ENCODE assay signal across 26 cellular contexts in the genomic region with DNA sequence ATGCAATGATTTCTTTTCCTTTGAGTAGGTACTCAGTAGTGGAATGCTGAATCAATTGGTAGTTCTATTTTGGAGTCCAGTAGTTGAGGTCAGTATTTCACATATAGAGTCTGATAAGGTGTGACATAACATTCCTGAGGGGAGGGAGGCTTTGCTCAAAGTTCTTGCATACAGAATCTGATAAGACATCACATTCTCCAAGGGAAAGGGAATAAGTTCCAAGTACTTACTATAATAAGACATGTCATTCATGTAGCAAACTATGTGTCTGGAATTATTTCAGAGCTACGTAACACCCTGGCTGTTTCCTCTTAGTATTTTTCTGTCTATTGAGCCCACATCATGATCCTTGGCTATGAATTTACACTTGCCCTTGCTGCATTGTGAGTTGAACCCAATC.
"Had no signal": no experiment of that assay in that cellular context is flagged by ENCODE, and none has a peak within 500 bp of the region (broad histone marks: within the 10 kb centered on the region; RNA-seq: fewer than 3 reads in every experiment).

No MANE protein-coding gene starts in this region.

- H3K27me3 Mint-ChIP-seq: activated CD4-positive, alpha-beta memory T cell treated with anti-CD3 and anti-CD28 coated beads for 36 hours; activated CD4-positive, alpha-beta T cell treated with anti-CD3 and anti-CD28 coated beads, Interleukin-2, amount 10 ng/mL, durations not matched to agents 7 days and 5 days; activated naive CD8-positive, alpha-beta T cell; activated T-helper 17 cell treated with anti-CD3 and anti-CD28 coated beads, Interleukin-2, amount 50 U/mL, for 72 hours had no signal

- H3K4me1 Mint-ChIP-seq: activated CD4-positive, alpha-beta T cell treated with anti-CD3 and anti-CD28 coated beads, Interleukin-2, amount 10 ng/mL, durations not matched to agents 7 days and 5 days; activated T-helper 17 cell treated with anti-CD3 and anti-CD28 coated beads, Interleukin-2, amount 50 U/mL, for 72 hours had no signal

- H3K27ac ChIP-seq: SJCRH30, VCaP had no signal

- H3K36me3 Mint-ChIP-seq: activated CD4-positive, alpha-beta memory T cell treated with anti-CD3 and anti-CD28 coated beads for 36 hours; activated naive CD8-positive, alpha-beta T cell had no signal

- DNase-seq: activated CD4-positive, alpha-beta memory T cell treated with anti-CD3 and anti-CD28 coated beads for 36 hours; activated CD4-positive, alpha-beta T cell treated with anti-CD3 and anti-CD28 coated beads, Interleukin-2, amount 10 ng/mL, durations not matched to agents 7 days and 5 days; activated CD4-positive, CD25-positive, alpha-beta regulatory T cell; activated CD8-positive, alpha-beta memory T cell treated with anti-CD3 and anti-CD28 coated beads for 24 hours; activated gamma-delta T cell; activated naive CD4-positive, alpha-beta T cell treated with anti-CD3 and anti-CD28 coated beads for 36 hours; activated T-cell treated with anti-CD3 and anti-CD28 coated beads, Interleukin-2, amount 50 U/mL, for 4 hours; MG63; MV-4-11; NCI-H1092 treated with DMSO at 0.1 percent for 48 hours; NCI-H1436; NCI-H1694 treated with DMSO at 0.1 percent for 48 hours; NCI-H2029 treated with DMSO at 0.1 percent for 48 hours; NCI-H510A treated with DMSO at 0.1 percent for 48 hours; NCI-H69; NK-92 treated with Interleukin-12 subunit alpha and Interleukin-12 subunit beta, amount 100 ng/mL, for 24 hours; OCI-M1; Right ventricle myocardium superior; RPMI8226; SJCRH30; SK-N-SH; T-helper 1 cell had no signal

- H3K27me3 ChIP-seq: MG63 had no signal

- H3K9ac ChIP-seq: SK-N-SH had no signal

- H3K4me3 ChIP-seq: MG63, SJCRH30 had no signal

- H3K27ac Mint-ChIP-seq: activated CD4-positive, alpha-beta memory T cell treated with anti-CD3 and anti-CD28 coated beads for 36 hours; activated CD4-positive, alpha-beta T cell treated with anti-CD3 and anti-CD28 coated beads, Interleukin-2, amount 10 ng/mL, durations not matched to agents 7 days and 5 days; activated naive CD4-positive, alpha-beta T cell treated with anti-CD3 and anti-CD28 coated beads for 36 hours; activated naive CD8-positive, alpha-beta T cell; activated T-helper 17 cell treated with anti-CD3 and anti-CD28 coated beads, Interleukin-2, amount 50 U/mL, for 72 hours had no signal

- H3K4me2 ChIP-seq: SK-N-SH had no signal

- H3K9me3 ChIP-seq: MG63, SK-N-SH had no signal

- H3K4me1 ChIP-seq: SJCRH30 had no signal

- H3K36me3 ChIP-seq: MG63, SJCRH30 had no signal

- ATAC-seq: activated T-cell treated with anti-CD3 and anti-CD28 coated beads, Interleukin-2, amount 50 U/mL, for 4 hours; activated T-helper 17 cell treated with anti-CD3 and anti-CD28 coated beads, Interleukin-2, amount 50 U/mL, for 72 hours; Panc1 had no signal

- H3K4me3 Mint-ChIP-seq: activated CD4-positive, alpha-beta memory T cell treated with anti-CD3 and anti-CD28 coated beads for 36 hours; activated CD4-positive, alpha-beta T cell treated with anti-CD3 and anti-CD28 coated beads, Interleukin-2, amount 10 ng/mL, durations not matched to agents 7 days and 5 days; activated naive CD4-positive, alpha-beta T cell treated with anti-CD3 and anti-CD28 coated beads for 36 hours; activated naive CD8-positive, alpha-beta T cell; activated T-cell treated with anti-CD3 and anti-CD28 coated beads, Interleukin-2, amount 50 U/mL, for 4 hours; activated T-helper 17 cell treated with anti-CD3 and anti-CD28 coated beads, Interleukin-2, amount 50 U/mL, for 72 hours had no signal
